Comparison of ENCODE assay signal across 8 cellular contexts in the genomic region with DNA sequence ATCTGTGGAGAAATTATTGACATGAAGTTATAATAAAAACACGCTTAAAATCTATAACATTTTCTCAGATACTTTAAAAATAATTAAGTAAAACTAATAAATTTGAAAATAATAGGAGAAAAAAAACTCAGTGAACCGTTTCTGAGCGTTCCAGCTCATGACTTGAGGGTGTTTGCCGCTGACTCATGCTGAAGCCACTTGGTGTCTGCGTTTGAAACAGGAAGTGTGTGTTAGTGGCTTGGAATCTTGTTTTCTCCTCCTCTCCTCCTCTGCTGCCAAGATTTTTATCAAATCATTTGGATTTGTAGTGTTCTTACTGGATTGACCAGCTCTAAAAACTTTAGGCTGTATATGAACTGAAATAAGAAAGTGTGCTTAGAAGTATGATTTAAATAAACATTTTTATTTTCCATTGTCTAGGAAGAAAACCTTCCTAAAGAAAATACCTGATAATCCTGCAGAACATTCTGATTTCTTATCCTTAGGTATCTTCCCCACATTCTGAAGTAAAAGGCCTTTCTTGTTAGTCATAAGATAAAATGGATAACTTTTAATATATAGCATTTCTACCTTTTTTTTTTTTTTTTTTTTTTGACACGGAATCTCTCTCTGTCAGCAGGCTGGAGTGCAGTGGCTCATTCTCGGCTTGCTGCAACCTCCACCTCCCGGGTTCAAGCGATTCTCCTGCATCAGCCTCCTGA. TPM values are rescaled to one million over a fixed set of nuclear protein-coding genes. Genes with fewer than 3 reads are reported as not detected.
DNase-seq lines count a peak whose midpoint lies in the region; ATAC-seq, FAIRE-seq and TF ChIP-seq lines count a peak whose summit lies in the region.

No MANE protein-coding gene starts in this region.

- no peak for TF ChIP-seq CTCF in cardiac fibroblast (IDR thresholded peaks at IDR 0.05; ENCODE audit: low read depth, low read length)

- H3K9me3 ChIP-seq in subcutaneous abdominal adipose tissue (ENCODE audit: control insufficient read depth in 5 of 5, low read length in 5 of 5): no peaks in the 10 kb centered on the region

- H3K36me3 ChIP-seq in subcutaneous abdominal adipose tissue (ENCODE audit: control insufficient read depth in 5 of 5, insufficient read depth in 5 of 5, low read length in 5 of 5): peaks cover 0 to 9% (median 4%) of the 10 kb centered on the region in 5 donors

- H3K9ac ChIP-seq in subcutaneous abdominal adipose tissue (ENCODE audit: low read length in 5 of 5): peak overlapping the region in 4 of 5 donors; percentile 28 to 64 (median 46)

- peak; percentile 57 for FAIRE-seq in A204.1 (lab: Jason Lieb, UNC)

- DNase-seq in G401 (ENCODE audit: low spot score) (peak; percentile 53), RPMI7951 (ENCODE audit: low read depth) (peak; percentile 88), cardiac fibroblast (ENCODE audit: low read depth in 2 of 2) (peak; percentile 93 to 95), kidney glomerular epithelial cell (lab: John Stamatoyannopoulos, UW) (peak; percentile 84)
- DNase-seq in stimulated activated CD4-positive, alpha-beta T cell treated with anti-CD3 and anti-CD28 coated beads, Interleukin-12 subunit alpha, Interleukin-12 subunit beta, amount 100 ng/mL, for 4 hours: no peak

- in situ Hi-C loops in G401 (cut with HindIII; ENCODE audit: low sequenced_read_pairs): no loop called here

- no peaks in the 10 kb centered on the region for H3K27me3 ChIP-seq in subcutaneous abdominal adipose tissue (ENCODE audit: control insufficient read depth in 5 of 5, insufficient read depth in 4 of 5, low read length in 5 of 5)

- peak overlapping the region; percentile 85 for H3K27ac ChIP-seq in subcutaneous abdominal adipose tissue (ENCODE audit: low read depth, low read length)

- H3K4me3 ChIP-seq in cardiac fibroblast (replicated peaks in 1 of 2; ENCODE audit: low read depth in 2 of 2, low read length in 2 of 2) (peak overlapping the region in 1 of 2 donors; percentile 29), subcutaneous abdominal adipose tissue (ENCODE audit: low read depth in 1 of 5, low read length in 5 of 5) (peak overlapping the region in 2 of 5 donors; percentile 8 to 11)

- peak; percentile 55 for ATAC-seq in HG03175 (IDR thresholded peaks at IDR 0.05; ENCODE audit: unreplicated experiment)

- H3K4me1 ChIP-seq in subcutaneous abdominal adipose tissue (ENCODE audit: control insufficient read depth in 5 of 5, insufficient read depth in 5 of 5, low read length in 5 of 5): peaks cover 5 to 31% (median 29%) of the 10 kb centered on the region in 5 donors

RNA-seq across cellular contexts. Expression of a gene that starts 30.8 kb away (rescaled TPM):
- total RNA-seq in G401 (2014; rRNA removed; shearing (Covaris generic)): 54.2 and 82.0 TPM in 2 replicates
- 51.1 and 54.6 TPM in 2 replicates for total RNA-seq in RPMI7951 (2014; rRNA removed; shearing (Covaris generic))
